In the genomic region with DNA sequence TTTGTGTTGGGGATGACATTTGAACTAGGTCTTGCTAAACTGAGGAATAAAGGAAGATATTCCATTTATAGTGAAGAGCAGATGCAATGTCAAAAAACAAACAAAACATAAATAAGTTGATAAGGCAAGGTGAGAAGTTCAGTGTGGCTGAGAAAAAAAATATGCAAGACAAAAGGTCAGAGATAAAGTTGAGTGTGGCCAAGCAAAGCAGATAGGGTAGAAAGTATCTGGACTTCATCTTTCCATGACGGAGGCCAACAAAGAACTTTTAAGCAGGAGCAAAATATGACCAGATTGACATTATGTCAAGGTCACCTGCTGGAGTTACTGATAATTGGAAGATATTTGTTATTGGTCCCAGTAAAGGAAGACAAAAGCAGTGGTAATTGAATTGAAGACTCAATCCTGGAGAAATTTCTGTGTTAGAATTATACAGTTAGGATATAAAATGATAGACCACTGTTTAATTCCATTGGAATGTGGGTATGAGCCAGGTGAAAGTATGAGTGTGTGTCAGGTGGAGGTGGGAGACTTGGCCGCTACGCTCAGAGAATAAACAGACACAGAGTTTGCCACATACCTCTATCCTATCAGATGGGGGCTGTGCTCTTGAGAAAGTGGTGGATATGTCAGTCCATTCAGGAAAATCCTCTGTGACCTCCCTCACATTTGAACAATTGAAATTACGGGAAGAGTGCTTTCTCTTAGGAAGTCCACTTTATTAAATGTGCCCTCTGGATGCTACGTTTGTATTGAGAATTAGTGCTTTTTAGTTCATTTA, we compare ENCODE assay signal across 20 cellular contexts. TPM values are rescaled to one million over a fixed set of nuclear protein-coding genes. Genes with fewer than 3 reads are reported as not detected.
DNase-seq lines count a peak whose midpoint lies in the region; ATAC-seq and TF ChIP-seq lines count a peak whose summit lies in the region.
"Had no signal": no experiment of that assay in that cellular context is flagged by ENCODE, and none has a peak within 500 bp of the region (broad histone marks: within the 10 kb centered on the region; RNA-seq: fewer than 3 reads in every experiment).

No MANE protein-coding gene starts in this region.

- intact Hi-C loops in right lobe of liver (cut with DNase I): no loop called here

- peak overlapping the region; percentile 21 for H3K4me3 ChIP-seq in CD4-positive, CD25-positive, alpha-beta regulatory T cell (ENCODE audit: low read depth, low read length)
- H3K4me3 ChIP-seq in right lobe of liver (no peak overlapping the region), BE2C (ENCODE audit: low read depth, low read length) (no peak overlapping the region)
- H3K4me3 ChIP-seq: BLaER1, hepatocyte, thyroid gland had no signal

- peaks cover 12% of the 10 kb centered on the region for H3K36me3 Mint-ChIP-seq in T-helper 1 cell treated with Interleukin-12 subunit alpha and Interleukin-12 subunit beta and Interleukin-4 antibody, amounts not matched to agents 30 μg/mL and 1 μg/mL, for 36 hours (ENCODE audit: low read depth)
- no peaks in the 10 kb centered on the region for H3K36me3 Mint-ChIP-seq in CD4-positive, CD25-positive, alpha-beta regulatory T cell
- H3K36me3 Mint-ChIP-seq in activated T-helper 17 cell treated with anti-CD3 and anti-CD28 coated beads, Interleukin-2, amount 50 U/mL, for 72 hours (ENCODE audit: low read depth): no peaks in the 10 kb centered on the region

- H3K27me3 ChIP-seq in CD4-positive, CD25-positive, alpha-beta regulatory T cell (ENCODE audit: control insufficient read depth, insufficient read depth, low read length): no peaks in the 10 kb centered on the region
- H3K27me3 ChIP-seq in right lobe of liver (no peaks in the 10 kb centered on the region), BE2C (no peaks in the 10 kb centered on the region)
- H3K27me3 ChIP-seq: BLaER1, hepatocyte, thyroid gland had no signal

- WGBS in right lobe of liver (ENCODE audit: insufficient coverage, low coverage, low lambda C conversion rate, missing lambda C conversion rate): 56% methylated on average over 5 of the region's 5 CpGs

- H3K9me3 ChIP-seq in CD4-positive, CD25-positive, alpha-beta regulatory T cell (ENCODE audit: control insufficient read depth in 2 of 2, low read length in 2 of 2): no peaks in the 10 kb centered on the region
- H3K9me3 ChIP-seq in right lobe of liver (no peaks in the 10 kb centered on the region), BE2C (no peaks in the 10 kb centered on the region)
- H3K9me3 ChIP-seq: thyroid gland had no signal

- H3K27me3 Mint-ChIP-seq in T-helper 1 cell treated with Interleukin-12 subunit alpha and Interleukin-12 subunit beta and Interleukin-4 antibody, amounts not matched to agents 30 μg/mL and 1 μg/mL, for 36 hours (ENCODE audit: low read depth): no peaks in the 10 kb centered on the region
- no peaks in the 10 kb centered on the region for H3K27me3 Mint-ChIP-seq in CD4-positive, CD25-positive, alpha-beta regulatory T cell
- no peaks in the 10 kb centered on the region for H3K27me3 Mint-ChIP-seq in activated T-helper 17 cell treated with anti-CD3 and anti-CD28 coated beads, Interleukin-2, amount 50 U/mL, for 72 hours

- H3K36me3 ChIP-seq in CD4-positive, CD25-positive, alpha-beta regulatory T cell (ENCODE audit: control insufficient read depth, insufficient read depth, low read length): no peaks in the 10 kb centered on the region
- no peaks in the 10 kb centered on the region for H3K36me3 ChIP-seq in right lobe of liver
- H3K36me3 ChIP-seq in BE2C: no peaks in the 10 kb centered on the region
- H3K36me3 ChIP-seq: BLaER1, thyroid gland had no signal

- TF ChIP-seq POLR2A in right lobe of liver (IDR thresholded peaks at IDR 0.05): no peak

- TF ChIP-seq CTCF in right lobe of liver (IDR thresholded peaks at IDR 0.05) (no peak), BE2C (IDR thresholded peaks at IDR 0.05; ENCODE audit: low read depth, low read length) (no peak)

- DNase-seq in T-helper 1 cell (no peak), right lobe of liver (no peak), BE2C (no peak)
- no peak for DNase-seq in CD4-positive, CD25-positive, alpha-beta regulatory T cell
- DNase-seq in effector CD8-positive, alpha-beta T cell (lab: John Stamatoyannopoulos, UW): no peak
- DNase-seq: activated effector memory CD4-positive, alpha-beta T cell treated with anti-CD3 and anti-CD28 coated beads, Interleukin-2, amount 50 U/mL, for 16 hours; DMS79 treated with DMSO at 0.1 percent for 48 hours; kidney; MM.1S; NCI-H187; SHP77 treated with DMSO at 0.1 percent for 48 hours; stimulated activated CD4-positive, alpha-beta T cell treated with anti-CD3 and anti-CD28 coated beads, Interleukin-4, amount 100 ng/mL, for 1 hour; thyroid gland had no signal

- no peak overlapping the region for H3K27ac ChIP-seq in CD4-positive, CD25-positive, alpha-beta regulatory T cell (ENCODE audit: insufficient read depth, low read length, poor library complexity, severe bottlenecking)
- H3K27ac ChIP-seq in right lobe of liver: peak overlapping the region in 2 of 3 donors; percentile 15 to 23
- H3K27ac ChIP-seq: 22Rv1, BLaER1, hepatocyte, thyroid gland had no signal

- no peak for ATAC-seq in CD4-positive, CD25-positive, alpha-beta regulatory T cell (ENCODE audit: low read depth in 2 of 2)
- ATAC-seq in activated T-helper 17 cell treated with anti-CD3 and anti-CD28 coated beads, Interleukin-2, amount 50 U/mL, for 72 hours (replicated peaks): no peak
- peak; percentile 45 to 66 (median 54) for ATAC-seq in right lobe of liver
- ATAC-seq in GM18519 (IDR thresholded peaks at IDR 0.05; ENCODE audit: low FRiP score, unreplicated experiment): no peak
- ATAC-seq: HCT116 had no signal

- peak overlapping the region; percentile 79 for H3K27ac Mint-ChIP-seq in T-helper 1 cell treated with Interleukin-12 subunit alpha and Interleukin-12 subunit beta and Interleukin-4 antibody, amounts not matched to agents 30 μg/mL and 1 μg/mL, for 36 hours
- peak overlapping the region; percentile 52 to 75 (median 55) for H3K27ac Mint-ChIP-seq in CD4-positive, CD25-positive, alpha-beta regulatory T cell
- H3K27ac Mint-ChIP-seq in activated T-helper 17 cell treated with anti-CD3 and anti-CD28 coated beads, Interleukin-2, amount 50 U/mL, for 72 hours: peak overlapping the region; percentile 85

- peaks cover 15% of the 10 kb centered on the region for H3K4me1 ChIP-seq in CD4-positive, CD25-positive, alpha-beta regulatory T cell (ENCODE audit: control insufficient read depth, insufficient read depth, low read length, poor library complexity, severe bottlenecking)
- H3K4me1 ChIP-seq in right lobe of liver (no peaks in the 10 kb centered on the region), BE2C (peaks cover 11% of the 10 kb centered on the region)
- H3K4me1 ChIP-seq: BLaER1, thyroid gland had no signal

- H3K9me3 Mint-ChIP-seq in T-helper 1 cell treated with Interleukin-12 subunit alpha and Interleukin-12 subunit beta and Interleukin-4 antibody, amounts not matched to agents 30 μg/mL and 1 μg/mL, for 36 hours: peaks cover 14% of the 10 kb centered on the region
- H3K9me3 Mint-ChIP-seq in CD4-positive, CD25-positive, alpha-beta regulatory T cell: peaks cover 0 to 1% (median 0%) of the 10 kb centered on the region in 7 donors
- no peaks in the 10 kb centered on the region for H3K9me3 Mint-ChIP-seq in activated T-helper 17 cell treated with anti-CD3 and anti-CD28 coated beads, Interleukin-2, amount 50 U/mL, for 72 hours

- H3K4me3 Mint-ChIP-seq in T-helper 1 cell treated with Interleukin-12 subunit alpha and Interleukin-12 subunit beta and Interleukin-4 antibody, amounts not matched to agents 30 μg/mL and 1 μg/mL, for 36 hours: no peak overlapping the region
- H3K4me3 Mint-ChIP-seq in CD4-positive, CD25-positive, alpha-beta regulatory T cell: peak overlapping the region in 2 of 4 donors; percentile 0 to 69
- peak overlapping the region; percentile 56 for H3K4me3 Mint-ChIP-seq in activated T-helper 17 cell treated with anti-CD3 and anti-CD28 coated beads, Interleukin-2, amount 50 U/mL, for 72 hours

- H3K4me1 Mint-ChIP-seq in T-helper 1 cell treated with Interleukin-12 subunit alpha and Interleukin-12 subunit beta and Interleukin-4 antibody, amounts not matched to agents 30 μg/mL and 1 μg/mL, for 36 hours (ENCODE audit: low read depth): peaks cover 31% of the 10 kb centered on the region
- H3K4me1 Mint-ChIP-seq in CD4-positive, CD25-positive, alpha-beta regulatory T cell: peaks cover 14 to 24% (median 19%) of the 10 kb centered on the region in 4 donors
- peaks cover 21% of the 10 kb centered on the region for H3K4me1 Mint-ChIP-seq in activated T-helper 17 cell treated with anti-CD3 and anti-CD28 coated beads, Interleukin-2, amount 50 U/mL, for 72 hours

RNA-seq across cellular contexts. Expression of a gene that starts 28.1 kb away (rescaled TPM):
- not detected for total RNA-seq in CD4-positive, CD25-positive, alpha-beta regulatory T cell
- not detected for polyA plus RNA-seq in CD4-positive, CD25-positive, alpha-beta regulatory T cell
- total RNA-seq in activated T-helper 17 cell treated with anti-CD3 and anti-CD28 coated beads, Interleukin-2, amount 50 U/mL, for 72 hours: not detected
- not detected for total RNA-seq in right lobe of liver
- polyA plus RNA-seq in BE2C (2012; ENCODE audit: insufficient read depth, insufficient read length, low read depth): 0.09 TPM
- total RNA-seq: hepatocyte, kidney had no signal
- polyA plus RNA-seq: hepatocyte had no signal

RNA-seq across cellular contexts. Expression of a gene that starts 59.7 kb away (rescaled TPM):
- total RNA-seq in CD4-positive, CD25-positive, alpha-beta regulatory T cell: 179 TPM
- polyA plus RNA-seq in CD4-positive, CD25-positive, alpha-beta regulatory T cell: 100 to 1,000 TPM; 125 to 184 (median 154) TPM
- 10 to 100 TPM; 68.0 to 77.4 TPM for total RNA-seq in activated T-helper 17 cell treated with anti-CD3 and anti-CD28 coated beads, Interleukin-2, amount 50 U/mL, for 72 hours
- 100 to 1,000 TPM; 389 to 574 (median 483) TPM for total RNA-seq in right lobe of liver
- polyA plus RNA-seq in BE2C (2012; ENCODE audit: insufficient read depth, insufficient read length, low read depth): 38.7 TPM

Comparison
In these comparisons a context has a peak if more than half of its experiments do, and no peak if none do; other contexts are left out.
1. ATAC-seq: peak in right lobe of liver (4 of 4); none in CD4-positive, CD25-positive, alpha-beta regulatory T cell (0 of 2), activated T-helper 17 cell treated with anti-CD3 and anti-CD28 coated beads, Interleukin-2, amount 50 U/mL, for 72 hours (single experiment) and GM18519 (single experiment).
2. Peak in every context shown above with its lines, with median percentiles within 50 percentile points of each other: H3K27ac Mint-ChIP-seq.